8 cellular contexts compared by ENCODE assay signal in genomic region chr2:28274911-28275685, GRCh38.
DNase-seq lines count a peak whose midpoint lies in the region; ATAC-seq, FAIRE-seq and TF ChIP-seq lines count a peak whose summit lies in the region.

No MANE protein-coding gene starts in this region.

- peak; percentile 73 to 93 for DNase-seq in A549 (ENCODE audit: low read depth in 1 of 2, low spot score in 1 of 2)
- DNase-seq in HK-2 (ENCODE audit: unreplicated experiment) = peak; percentile 90
- DNase-seq in astrocyte (ENCODE audit: low read depth) = peak; percentile 96
- peak; percentile 91 for DNase-seq in kidney glomerular epithelial cell (lab: John Stamatoyannopoulos, UW)
- DNase-seq in NCI-H1417 treated with DMSO at 0.1 percent for 48 hours (lab: John Stamatoyannopoulos, UW) = no peak
- DNase-seq in anterior cingulate cortex (lab: John Stamatoyannopoulos, UW) = no peak
- DNase-seq in NCI-H2081 treated with DMSO at 0.1 percent for 48 hours (lab: John Stamatoyannopoulos, UW) = no peak
- DNase-seq in AML-193 (lab: John Stamatoyannopoulos, UW) = no peak

- no peaks in the 10 kb centered on the region for H3K36me3 ChIP-seq in astrocyte (ENCODE audit: insufficient read depth, low read length)

- H3K27ac ChIP-seq in A549 (peak overlapping the region; percentile 90 to 93), astrocyte (ENCODE audit: low read depth, low read length) (peak overlapping the region; percentile 97)

- H2AFZ ChIP-seq in astrocyte (ENCODE audit: low read depth, low read length) = no peak overlapping the region

- TF ChIP-seq EP300 in A549 (IDR thresholded peaks at IDR 0.05) = peak; percentile 76 to 83; a peak in 3 of 5 replicates

- peak overlapping the region; percentile 94 for H3K27ac Mint-ChIP-seq in astrocyte (ENCODE audit: unreplicated experiment)

- peaks cover 1% of the 10 kb centered on the region for H3K9me3 Mint-ChIP-seq in astrocyte (ENCODE audit: unreplicated experiment)

- TF ChIP-seq RAD21 in A549 (conservative IDR thresholded peaks at IDR 0.05 in 1 of 2, IDR thresholded peaks at IDR 0.05 in 1 of 2) = peak; percentile 48 to 56; a peak in 4 of 5 replicates

- peaks cover 7% of the 10 kb centered on the region for H3K36me3 Mint-ChIP-seq in astrocyte (ENCODE audit: low read depth, unreplicated experiment)

- POLR2A ChIA-PET in A549 (lab: Yijun Ruan, JAX) = interaction anchor here (1.2 to 4.1 kb wide), 4 partner anchors 25 to 569 kb away, joined by 3 to 56 read pairs (median 6); partner anchors contain the start of gene FOSL2

- no peaks in the 10 kb centered on the region for H3K27me3 Mint-ChIP-seq in astrocyte (ENCODE audit: low read depth, unreplicated experiment)

- TF ChIP-seq CTCF in A549 (IDR thresholded peaks at IDR 0.05) (no peak), astrocyte (IDR thresholded peaks at IDR 0.05; ENCODE audit: insufficient read depth, low read depth, low read length) (no peak)

- H3K9me3 ChIP-seq in A549 (no peaks in the 10 kb centered on the region), astrocyte (ENCODE audit: insufficient read depth, low read depth, low read length) (no peaks in the 10 kb centered on the region)

- peak; percentile 76 to 78 for ATAC-seq in A549

- WGBS in A549 (ENCODE audit: missing lambda C conversion rate) = 6% methylated on average over 11 of the region's 11 CpGs

- FAIRE-seq in A549 (lab: Jason Lieb, UNC) = peak; percentile 28
- peak; percentile 78 for FAIRE-seq in astrocyte (lab: Jason Lieb, UNC)

- CTCF ChIA-PET in A549 (lab: Yijun Ruan, JAX) = interaction anchor here (0.5 to 3.3 kb wide), 10 partner anchors 26 to 552 kb away, joined by 3 to 9 read pairs (median 4); no protein-coding TSS in a partner anchor

- H3K4me3 Mint-ChIP-seq in astrocyte (ENCODE audit: unreplicated experiment) = peak overlapping the region; percentile 46

- H3K4me2 ChIP-seq in A549 (peak overlapping the region; percentile 65), astrocyte (ENCODE audit: low read length) (peak overlapping the region; percentile 43)

- H3K9ac ChIP-seq in astrocyte (ENCODE audit: low read length) = peak overlapping the region; percentile 70

- no peaks in the 10 kb centered on the region for H3K27me3 ChIP-seq in astrocyte (ENCODE audit: insufficient read depth, low read length)

- no peak for TF ChIP-seq POLR2A in A549 (IDR thresholded peaks at IDR 0.05; ENCODE audit: low read length)

- peaks cover 62% of the 10 kb centered on the region for H3K4me1 Mint-ChIP-seq in astrocyte (ENCODE audit: low read depth, unreplicated experiment)

- no peaks in the 10 kb centered on the region for H3K79me2 ChIP-seq in astrocyte (ENCODE audit: insufficient read depth, low read length)

- no peaks in the 10 kb centered on the region for H4K20me1 ChIP-seq in astrocyte (ENCODE audit: insufficient read depth, low read length)

- H3K4me1 ChIP-seq in A549 (peaks cover 65% of the 10 kb centered on the region), astrocyte (ENCODE audit: insufficient read depth, low read length) (peaks cover 42% of the 10 kb centered on the region)

- peak overlapping the region; percentile 1; the same call in 1 of the 3 replicates for H3K4me3 ChIP-seq in A549
- no peak overlapping the region for H3K4me3 ChIP-seq in astrocyte (ENCODE audit: insufficient read depth, low read depth, low read length)

TF ChIP-seq in A549, 52 proteins besides CTCF, POLR2A, EP300 and RAD21 (continues in another document):
- TF ChIP-seq E2F6 (IDR thresholded peaks at IDR 0.05; ENCODE audit: borderline replicate concordance, low read depth) (peak; percentile 85), JUN (IDR thresholded peaks at IDR 0.05) (peak; percentile 73 to 90; a peak in 3 of 5 replicates), CBX2 (IDR thresholded peaks at IDR 0.05; ENCODE audit: borderline replicate concordance, low read depth) (no peak), RNF2 (IDR thresholded peaks at IDR 0.05; ENCODE audit: borderline replicate concordance, low read depth) (no peak), FOSL2 (IDR thresholded peaks at IDR 0.05) (peak; percentile 83), FOSL2 (CRISPR knock-in tag; IDR thresholded peaks at IDR 0.05) (peak; percentile 84), CHD2 (IDR thresholded peaks at IDR 0.05; ENCODE audit: low read length, partially characterized antibody) (no peak), GATA3 (IDR thresholded peaks at IDR 0.05; ENCODE audit: borderline replicate concordance) (peak; percentile 84; the same call in 1 of the 2 replicates), PHF8 (IDR thresholded peaks at IDR 0.05; ENCODE audit: borderline replicate concordance, low read depth) (no peak), NPAS2 (CRISPR knock-in tag; IDR thresholded peaks at IDR 0.05; ENCODE audit: borderline replicate concordance) (no peak), FOSB (CRISPR knock-in tag; IDR thresholded peaks at IDR 0.05) (no peak), HOXB5 (CRISPR knock-in tag; IDR thresholded peaks at IDR 0.05) (0 out of 2 replicates have a peak, but pooled peaks have one; percentile 36), EHF (CRISPR knock-in tag; IDR thresholded peaks at IDR 0.05) (0 out of 2 replicates have a peak, but pooled peaks have one; percentile 50), RCOR1 (IDR thresholded peaks at IDR 0.05; ENCODE audit: low read depth, low read length) (no peak), TFCP2L1 (CRISPR knock-in tag; IDR thresholded peaks at IDR 0.05) (no peak), HOXB13 (CRISPR knock-in tag; IDR thresholded peaks at IDR 0.05; ENCODE audit: low read depth) (no peak), SREBF2 (IDR thresholded peaks at IDR 0.05) (no peak), SMC3 (IDR thresholded peaks at IDR 0.05) (peak; percentile 47; the same call in 1 of the 3 replicates), CEBPB (IDR thresholded peaks at IDR 0.05) (peak in 1 of 2 experiments; percentile 42; a peak in 1 of 4 replicates), MAFK (IDR thresholded peaks at IDR 0.05; ENCODE audit: partially characterized antibody) (peak; percentile 75), USF2 (IDR thresholded peaks at IDR 0.05) (peak; percentile 83), EHMT2 (IDR thresholded peaks at IDR 0.05; ENCODE audit: low read depth) (no peak), ZFP36 (IDR thresholded peaks at IDR 0.05; ENCODE audit: borderline replicate concordance, partially characterized antibody) (no peak), MAX (IDR thresholded peaks at IDR 0.05) (peak; percentile 94), ATOH8 (CRISPR knock-in tag; IDR thresholded peaks at IDR 0.05; ENCODE audit: low read depth) (peak; percentile 75; the same call in 1 of the 2 replicates), CHD4 (IDR thresholded peaks at IDR 0.05; ENCODE audit: borderline replicate concordance) (no peak), ZSCAN20 (CRISPR knock-in tag; IDR thresholded peaks at IDR 0.05) (no peak), ZC3H11A (IDR thresholded peaks at IDR 0.05) (no peak)
- TF ChIP-seq, protein P1, sequence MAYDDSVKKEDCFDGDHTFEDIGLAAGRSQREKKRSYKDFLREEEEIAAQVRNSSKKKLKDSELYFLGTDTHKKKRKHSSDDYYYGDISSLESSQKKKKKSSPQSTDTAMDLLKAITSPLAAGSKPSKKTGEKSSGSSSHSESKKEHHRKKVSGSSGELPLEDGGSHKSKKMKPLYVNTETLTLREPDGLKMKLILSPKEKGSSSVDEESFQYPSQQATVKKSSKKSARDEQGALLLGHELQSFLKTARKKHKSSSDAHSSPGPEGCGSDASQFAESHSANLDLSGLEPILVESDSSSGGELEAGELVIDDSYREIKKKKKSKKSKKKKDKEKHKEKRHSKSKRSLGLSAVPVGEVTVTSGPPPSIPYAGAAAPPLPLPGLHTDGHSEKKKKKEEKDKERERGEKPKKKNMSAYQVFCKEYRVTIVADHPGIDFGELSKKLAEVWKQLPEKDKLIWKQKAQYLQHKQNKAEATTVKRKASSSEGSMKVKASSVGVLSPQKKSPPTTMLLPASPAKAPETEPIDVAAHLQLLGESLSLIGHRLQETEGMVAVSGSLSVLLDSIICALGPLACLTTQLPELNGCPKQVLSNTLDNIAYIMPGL (CRISPR knock-in tag; IDR thresholded peaks at IDR 0.05; ENCODE audit: borderline replicate concordance) = no peak
- TF ChIP-seq, protein P2, sequence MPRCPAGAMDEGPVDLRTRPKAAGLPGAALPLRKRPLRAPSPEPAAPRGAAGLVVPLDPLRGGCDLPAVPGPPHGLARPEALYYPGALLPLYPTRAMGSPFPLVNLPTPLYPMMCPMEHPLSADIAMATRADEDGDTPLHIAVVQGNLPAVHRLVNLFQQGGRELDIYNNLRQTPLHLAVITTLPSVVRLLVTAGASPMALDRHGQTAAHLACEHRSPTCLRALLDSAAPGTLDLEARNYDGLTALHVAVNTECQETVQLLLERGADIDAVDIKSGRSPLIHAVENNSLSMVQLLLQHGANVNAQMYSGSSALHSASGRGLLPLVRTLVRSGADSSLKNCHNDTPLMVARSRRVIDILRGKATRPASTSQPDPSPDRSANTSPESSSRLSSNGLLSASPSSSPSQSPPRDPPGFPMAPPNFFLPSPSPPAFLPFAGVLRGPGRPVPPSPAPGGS (IDR thresholded peaks at IDR 0.05) = peak; percentile 57; the same call in 1 of the 3 replicates

Comparison
In these comparisons a context has a peak if more than half of its experiments do, and no peak if none do; other contexts are left out.
1. DNase-seq: peak in A549 (2 of 2), HK-2 (single experiment), astrocyte (single experiment) and kidney glomerular epithelial cell (single experiment); none in NCI-H1417 treated with DMSO at 0.1 percent for 48 hours (single experiment), anterior cingulate cortex (0 of 58), NCI-H2081 treated with DMSO at 0.1 percent for 48 hours (single experiment) and AML-193 (0 of 2).